In genomic region chr1:89998306-89998705, GRCh38 we compare ENCODE assay signal across 21 cellular contexts. TPM values are rescaled to one million over a fixed set of nuclear protein-coding genes. Genes with fewer than 3 reads are reported as not detected.
DNase-seq lines count a peak whose midpoint lies in the region; ATAC-seq, FAIRE-seq and TF ChIP-seq lines count a peak whose summit lies in the region.
"Had no signal": no experiment of that assay in that cellular context is flagged by ENCODE, and none has a peak within 500 bp of the region (broad histone marks: within the 10 kb centered on the region; RNA-seq: fewer than 3 reads in every experiment).

No MANE protein-coding gene starts in this region.

- peaks cover 22% of the 10 kb centered on the region for H3K36me3 Mint-ChIP-seq in CD8-positive, alpha-beta T cell
- peaks cover 5% of the 10 kb centered on the region for H3K36me3 Mint-ChIP-seq in astrocyte (ENCODE audit: low read depth, unreplicated experiment)
- H3K36me3 Mint-ChIP-seq in nephron (ENCODE audit: low read depth): peaks cover 43% of the 10 kb centered on the region

- no peaks in the 10 kb centered on the region for H3K36me3 ChIP-seq in CD8-positive, alpha-beta T cell (ENCODE audit: insufficient read depth, low read length)
- H3K36me3 ChIP-seq in Loucy (ENCODE audit: insufficient read depth, low read length) (no peaks in the 10 kb centered on the region; the same call in 1 of the 2 replicates), astrocyte (ENCODE audit: insufficient read depth, low read length) (peaks cover 4% of the 10 kb centered on the region), tibial artery (no peaks in the 10 kb centered on the region)
- H3K36me3 ChIP-seq: ovary, uterus had no signal

- H4K20me1 ChIP-seq in Loucy (ENCODE audit: insufficient read depth, low read length, poor library complexity, severe bottlenecking): peaks cover 78% of the 10 kb centered on the region
- peaks cover 55% of the 10 kb centered on the region for H4K20me1 ChIP-seq in astrocyte (ENCODE audit: insufficient read depth, low read length)

- no peaks in the 10 kb centered on the region for H3K9me3 Mint-ChIP-seq in CD8-positive, alpha-beta T cell
- no peaks in the 10 kb centered on the region for H3K9me3 Mint-ChIP-seq in astrocyte (ENCODE audit: unreplicated experiment)
- no peaks in the 10 kb centered on the region for H3K9me3 Mint-ChIP-seq in nephron
- H3K9me3 Mint-ChIP-seq: activated naive CD4-positive, alpha-beta T cell treated with anti-CD3 and anti-CD28 coated beads for 36 hours; central memory CD8-positive, alpha-beta T cell; IgD-negative memory B cell had no signal

- H3K4me1 Mint-ChIP-seq in CD8-positive, alpha-beta T cell (ENCODE audit: low read depth): peaks cover 49% of the 10 kb centered on the region
- H3K4me1 Mint-ChIP-seq in astrocyte (ENCODE audit: low read depth, unreplicated experiment) (peaks cover 21% of the 10 kb centered on the region), nephron (peaks cover 34% of the 10 kb centered on the region)

- no peaks in the 10 kb centered on the region for H3K27me3 ChIP-seq in CD8-positive, alpha-beta T cell (ENCODE audit: insufficient read depth, low read length)
- H3K27me3 ChIP-seq in Loucy (ENCODE audit: insufficient read depth, low read length, poor library complexity, severe bottlenecking) (no peaks in the 10 kb centered on the region), astrocyte (ENCODE audit: insufficient read depth, low read length) (no peaks in the 10 kb centered on the region), tibial artery (no peaks in the 10 kb centered on the region)
- H3K27me3 ChIP-seq: heart right ventricle, ovary, uterus had no signal

- peaks cover 4% of the 10 kb centered on the region; the same call in 1 of the 2 replicates for H3F3A ChIP-seq in Loucy (ENCODE audit: low read depth)

- H3K27ac ChIP-seq in CD8-positive, alpha-beta T cell (ENCODE audit: low read depth, low read length): no peak overlapping the region
- H3K27ac ChIP-seq in astrocyte (ENCODE audit: low read depth, low read length): no peak overlapping the region
- H3K27ac ChIP-seq in tibial artery: no peak overlapping the region
- H3K27ac ChIP-seq: heart right ventricle, ovary, uterus had no signal

- H3K4me1 ChIP-seq in CD8-positive, alpha-beta T cell (ENCODE audit: insufficient read depth, low read length): peaks cover 25% of the 10 kb centered on the region
- peaks cover 64% of the 10 kb centered on the region for H3K4me1 ChIP-seq in Loucy (ENCODE audit: insufficient read depth, low read length, poor library complexity, severe bottlenecking)
- peaks cover 20% of the 10 kb centered on the region for H3K4me1 ChIP-seq in astrocyte (ENCODE audit: insufficient read depth, low read length)
- H3K4me1 ChIP-seq in tibial artery: peaks cover 0 to 40% (median 14%) of the 10 kb centered on the region in 4 donors
- H3K4me1 ChIP-seq: uterus had no signal

- no peaks in the 10 kb centered on the region for H3K9me3 ChIP-seq in CD8-positive, alpha-beta T cell (ENCODE audit: low read length)
- no peaks in the 10 kb centered on the region for H3K9me3 ChIP-seq in Loucy (ENCODE audit: insufficient read depth, low read depth, low read length)
- H3K9me3 ChIP-seq in astrocyte (ENCODE audit: insufficient read depth, low read depth, low read length): no peaks in the 10 kb centered on the region
- no peaks in the 10 kb centered on the region for H3K9me3 ChIP-seq in tibial artery
- H3K9me3 ChIP-seq: heart right ventricle, ovary, uterus had no signal

- no peak for FAIRE-seq in astrocyte (lab: Jason Lieb, UNC)
- FAIRE-seq: endometrium had no signal

- intact Hi-C loops in CD8-positive, alpha-beta T cell (cut with DNase I, micrococcal nuclease): loop anchor here (5.0 to 10.0 kb wide), 4 partner anchors 394 to 1314 kb away; partner anchors contain the start of genes PKN2 (in 2 of the 2), GTF2B (in 1 of the 2) and LRRC8B (in 1 of the 2)
- intact Hi-C loops in tibial artery (cut with DNase I; ENCODE audit: low total_unique reads): loop anchor here (10.0 kb wide), 1 partner anchor 474 kb away; the partner anchor contains the start of gene LRRC8B

- ATAC-seq in CD8-positive, alpha-beta T cell: no peak
- ATAC-seq in HG03039 (IDR thresholded peaks at IDR 0.05; ENCODE audit: unreplicated experiment) (no peak), HG03095 (IDR thresholded peaks at IDR 0.05; ENCODE audit: unreplicated experiment) (no peak)
- ATAC-seq: activated CD4-positive, CD25-positive, alpha-beta regulatory T cell treated with anti-CD3 and anti-CD28 coated beads, Interleukin-2, amount 50 U/mL, for 24 hours; heart right ventricle; Panc1; stimulated activated naive CD8-positive, alpha-beta T cell treated with anti-CD3 and anti-CD28 coated beads, Interleukin-15, Interleukin-2, amounts not matched to agents 100 U/mL and 50 U/mL, for 24 hours had no signal

- no peaks in the 10 kb centered on the region for H3K27me3 Mint-ChIP-seq in CD8-positive, alpha-beta T cell (ENCODE audit: low read depth)
- H3K27me3 Mint-ChIP-seq in astrocyte (ENCODE audit: low read depth, unreplicated experiment) (no peaks in the 10 kb centered on the region), nephron (ENCODE audit: low read depth) (no peaks in the 10 kb centered on the region)
- H3K27me3 Mint-ChIP-seq: central memory CD8-positive, alpha-beta T cell; IgD-negative memory B cell had no signal

- no peak for TF ChIP-seq CTCF in CD8-positive, alpha-beta T cell (IDR thresholded peaks at IDR 0.05)
- no peak for TF ChIP-seq CTCF in Loucy (conservative IDR thresholded peaks at IDR 0.05; ENCODE audit: low read length)
- no peak for TF ChIP-seq CTCF in astrocyte (IDR thresholded peaks at IDR 0.05; ENCODE audit: insufficient read depth, low read depth, low read length)
- no peak for TF ChIP-seq CTCF in nephron (IDR thresholded peaks at IDR 0.05; ENCODE audit: unreplicated experiment in 3 of 3)
- no peak for TF ChIP-seq CTCF in tibial artery (IDR thresholded peaks at IDR 0.05)

- H3K27ac Mint-ChIP-seq in CD8-positive, alpha-beta T cell: peak overlapping the region; percentile 41
- H3K27ac Mint-ChIP-seq in astrocyte (ENCODE audit: unreplicated experiment): no peak overlapping the region
- peak overlapping the region in 1 of 3 experiments; percentile 24 for H3K27ac Mint-ChIP-seq in nephron
- H3K27ac Mint-ChIP-seq: activated naive CD4-positive, alpha-beta T cell treated with anti-CD3 and anti-CD28 coated beads for 36 hours; IgD-negative memory B cell had no signal

- H3K79me2 ChIP-seq in Loucy (ENCODE audit: insufficient read depth, low read length): peaks cover 83% of the 10 kb centered on the region
- peaks cover 82% of the 10 kb centered on the region for H3K79me2 ChIP-seq in astrocyte (ENCODE audit: insufficient read depth, low read length)

- CTCF ChIA-PET in CD8-positive, alpha-beta T cell (lab: Charles Lee): no interaction called here

- POLR2A ChIA-PET in CD8-positive, alpha-beta T cell (lab: Charles Lee): no interaction called here

- H3K9me2 ChIP-seq in Loucy (replicated peaks; ENCODE audit: low read depth, low read length): no peaks in the 10 kb centered on the region

- peak overlapping the region; percentile 91 for H3K9ac ChIP-seq in Loucy (ENCODE audit: low read depth, low read length, poor library complexity, severe bottlenecking)
- H3K9ac ChIP-seq in astrocyte (ENCODE audit: low read length): no peak overlapping the region

- no peak overlapping the region for H3K4me3 ChIP-seq in CD8-positive, alpha-beta T cell (ENCODE audit: low read depth, low read length)
- H3K4me3 ChIP-seq in Loucy (ENCODE audit: low read length, poor library complexity, severe bottlenecking) (peak overlapping the region; percentile 94), astrocyte (ENCODE audit: insufficient read depth, low read depth, low read length) (no peak overlapping the region), tibial artery (no peak overlapping the region)
- H3K4me3 ChIP-seq: heart right ventricle, ovary, uterus had no signal

- H3K4me3 Mint-ChIP-seq in CD8-positive, alpha-beta T cell: no peak overlapping the region
- H3K4me3 Mint-ChIP-seq in astrocyte (ENCODE audit: unreplicated experiment) (peak overlapping the region; percentile 57), nephron (peak overlapping the region in 2 of 3 experiments; percentile 38 to 47)
- H3K4me3 Mint-ChIP-seq: activated naive CD4-positive, alpha-beta T cell treated with anti-CD3 and anti-CD28 coated beads for 36 hours; central memory CD8-positive, alpha-beta T cell had no signal

- no peak for DNase-seq in CD8-positive, alpha-beta T cell
- DNase-seq in astrocyte (ENCODE audit: low read depth) (peak; percentile 29), NOMO-1 treated with DMSO at 0.1 percent for 48 hours (lab: John Stamatoyannopoulos, UW; ENCODE audit: unreplicated experiment) (no peak), tibial artery (no peak)
- DNase-seq: activated CD8-positive, alpha-beta memory T cell treated with anti-CD3 and anti-CD28 coated beads, Interleukin-2, amount 50 U/mL, for 4 hours; activated naive CD4-positive, alpha-beta T cell treated with anti-CD3 and anti-CD28 coated beads for 36 hours; heart right ventricle; NCI-H187 treated with DMSO at 0.1 percent for 48 hours; ovary; stimulated activated naive CD8-positive, alpha-beta T cell treated with anti-CD3 and anti-CD28 coated beads, Interleukin-15, Interleukin-2, amounts not matched to agents 100 U/mL and 50 U/mL, for 24 hours; T-helper 1 cell; uterus had no signal

- H2AFZ ChIP-seq in Loucy (ENCODE audit: low read length) (no peak overlapping the region), astrocyte (ENCODE audit: low read depth, low read length) (no peak overlapping the region)

- H3K4me2 ChIP-seq in Loucy (ENCODE audit: low read depth, low read length, poor library complexity, severe bottlenecking) (peak overlapping the region; percentile 97), astrocyte (ENCODE audit: low read length) (no peak overlapping the region)

RNA-seq across cellular contexts. Expression of gene ZNF326, which starts 3.4 kb away (rescaled TPM):
- total RNA-seq in CD8-positive, alpha-beta T cell: 10 to 100 TPM; 55.5 to 59.1 TPM
- 24.6 and 27.7 TPM in 2 replicates for total RNA-seq in astrocyte
